ENCODE assay signal across 1 cellular context in the genomic region with DNA sequence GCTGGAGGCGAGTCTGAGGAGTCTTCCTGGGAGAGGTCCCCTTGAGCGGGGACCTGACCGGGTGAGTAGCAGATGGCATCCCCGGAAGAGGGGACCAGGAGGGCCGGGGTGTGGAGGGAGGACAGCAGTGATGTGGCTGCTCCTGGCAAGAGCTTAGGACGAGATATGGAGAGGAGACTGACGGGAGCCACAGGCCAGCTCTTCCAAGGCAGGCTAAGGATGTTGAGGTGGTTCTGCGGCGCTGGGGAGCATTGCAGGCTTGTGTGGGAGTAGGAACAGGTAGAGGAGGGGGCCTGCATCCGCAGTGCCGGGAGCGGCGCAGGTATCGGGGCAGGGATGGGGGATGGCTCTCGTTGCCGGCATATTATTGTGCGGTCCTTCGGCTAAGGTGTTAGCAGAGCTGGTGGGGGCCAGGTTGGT.
TF ChIP-seq lines count a peak whose summit lies in the region.

No MANE protein-coding gene starts in this region.

TF ChIP-seq in HepG2, 621 proteins besides CTCF, POLR2A, EP300 and RAD21 (continued from another document):
- TF ChIP-seq, protein P1, sequence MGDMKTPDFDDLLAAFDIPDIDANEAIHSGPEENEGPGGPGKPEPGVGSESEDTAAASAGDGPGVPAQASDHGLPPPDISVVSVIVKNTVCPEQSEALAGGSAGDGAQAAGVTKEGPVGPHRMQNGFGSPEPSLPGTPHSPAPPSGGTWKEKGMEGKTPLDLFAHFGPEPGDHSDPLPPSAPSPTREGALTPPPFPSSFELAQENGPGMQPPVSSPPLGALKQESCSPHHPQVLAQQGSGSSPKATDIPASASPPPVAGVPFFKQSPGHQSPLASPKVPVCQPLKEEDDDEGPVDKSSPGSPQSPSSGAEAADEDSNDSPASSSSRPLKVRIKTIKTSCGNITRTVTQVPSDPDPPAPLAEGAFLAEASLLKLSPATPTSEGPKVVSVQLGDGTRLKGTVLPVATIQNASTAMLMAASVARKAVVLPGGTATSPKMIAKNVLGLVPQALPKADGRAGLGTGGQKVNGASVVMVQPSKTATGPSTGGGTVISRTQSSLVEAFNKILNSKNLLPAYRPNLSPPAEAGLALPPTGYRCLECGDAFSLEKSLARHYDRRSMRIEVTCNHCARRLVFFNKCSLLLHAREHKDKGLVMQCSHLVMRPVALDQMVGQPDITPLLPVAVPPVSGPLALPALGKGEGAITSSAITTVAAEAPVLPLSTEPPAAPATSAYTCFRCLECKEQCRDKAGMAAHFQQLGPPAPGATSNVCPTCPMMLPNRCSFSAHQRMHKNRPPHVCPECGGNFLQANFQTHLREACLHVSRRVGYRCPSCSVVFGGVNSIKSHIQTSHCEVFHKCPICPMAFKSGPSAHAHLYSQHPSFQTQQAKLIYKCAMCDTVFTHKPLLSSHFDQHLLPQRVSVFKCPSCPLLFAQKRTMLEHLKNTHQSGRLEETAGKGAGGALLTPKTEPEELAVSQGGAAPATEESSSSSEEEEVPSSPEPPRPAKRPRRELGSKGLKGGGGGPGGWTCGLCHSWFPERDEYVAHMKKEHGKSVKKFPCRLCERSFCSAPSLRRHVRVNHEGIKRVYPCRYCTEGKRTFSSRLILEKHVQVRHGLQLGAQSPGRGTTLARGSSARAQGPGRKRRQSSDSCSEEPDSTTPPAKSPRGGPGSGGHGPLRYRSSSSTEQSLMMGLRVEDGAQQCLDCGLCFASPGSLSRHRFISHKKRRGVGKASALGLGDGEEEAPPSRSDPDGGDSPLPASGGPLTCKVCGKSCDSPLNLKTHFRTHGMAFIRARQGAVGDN (CRISPR knock-in tag; IDR thresholded peaks at IDR 0.05): peak; percentile 26; the same call in 1 of the 2 replicates
- TF ChIP-seq ZBTB38 (CRISPR knock-in tag; IDR thresholded peaks at IDR 0.05) (0 out of 2 replicates have a peak, but pooled peaks have one; percentile 36), ZNF350 (CRISPR knock-in tag; IDR thresholded peaks at IDR 0.05; ENCODE audit: borderline replicate concordance, low read depth) (0 out of 2 replicates have a peak, but pooled peaks have one; percentile 7), ZNF451 (CRISPR knock-in tag; IDR thresholded peaks at IDR 0.05) (no peak), ZFX (CRISPR knock-in tag; IDR thresholded peaks at IDR 0.05; ENCODE audit: low read depth) (peak; percentile 10; the same call in 1 of the 2 replicates), PREB (CRISPR knock-in tag; IDR thresholded peaks at IDR 0.05) (no peak)
- TF ChIP-seq, protein P2, sequence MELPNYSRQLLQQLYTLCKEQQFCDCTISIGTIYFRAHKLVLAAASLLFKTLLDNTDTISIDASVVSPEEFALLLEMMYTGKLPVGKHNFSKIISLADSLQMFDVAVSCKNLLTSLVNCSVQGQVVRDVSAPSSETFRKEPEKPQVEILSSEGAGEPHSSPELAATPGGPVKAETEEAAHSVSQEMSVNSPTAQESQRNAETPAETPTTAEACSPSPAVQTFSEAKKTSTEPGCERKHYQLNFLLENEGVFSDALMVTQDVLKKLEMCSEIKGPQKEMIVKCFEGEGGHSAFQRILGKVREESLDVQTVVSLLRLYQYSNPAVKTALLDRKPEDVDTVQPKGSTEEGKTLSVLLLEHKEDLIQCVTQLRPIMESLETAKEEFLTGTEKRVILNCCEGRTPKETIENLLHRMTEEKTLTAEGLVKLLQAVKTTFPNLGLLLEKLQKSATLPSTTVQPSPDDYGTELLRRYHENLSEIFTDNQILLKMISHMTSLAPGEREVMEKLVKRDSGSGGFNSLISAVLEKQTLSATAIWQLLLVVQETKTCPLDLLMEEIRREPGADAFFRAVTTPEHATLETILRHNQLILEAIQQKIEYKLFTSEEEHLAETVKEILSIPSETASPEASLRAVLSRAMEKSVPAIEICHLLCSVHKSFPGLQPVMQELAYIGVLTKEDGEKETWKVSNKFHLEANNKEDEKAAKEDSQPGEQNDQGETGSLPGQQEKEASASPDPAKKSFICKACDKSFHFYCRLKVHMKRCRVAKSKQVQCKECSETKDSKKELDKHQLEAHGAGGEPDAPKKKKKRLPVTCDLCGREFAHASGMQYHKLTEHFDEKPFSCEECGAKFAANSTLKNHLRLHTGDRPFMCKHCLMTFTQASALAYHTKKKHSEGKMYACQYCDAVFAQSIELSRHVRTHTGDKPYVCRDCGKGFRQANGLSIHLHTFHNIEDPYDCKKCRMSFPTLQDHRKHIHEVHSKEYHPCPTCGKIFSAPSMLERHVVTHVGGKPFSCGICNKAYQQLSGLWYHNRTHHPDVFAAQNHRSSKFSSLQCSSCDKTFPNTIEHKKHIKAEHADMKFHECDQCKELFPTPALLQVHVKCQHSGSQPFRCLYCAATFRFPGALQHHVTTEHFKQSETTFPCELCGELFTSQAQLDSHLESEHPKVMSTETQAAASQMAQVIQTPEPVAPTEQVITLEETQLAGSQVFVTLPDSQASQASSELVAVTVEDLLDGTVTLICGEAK (IDR thresholded peaks at IDR 0.05): no peak
- TF ChIP-seq, protein P2 (CRISPR knock-in tag; IDR thresholded peaks at IDR 0.05): 0 out of 2 replicates have a peak, but pooled peaks have one; percentile 23
